1 cellular context compared by ENCODE assay signal in the genomic region with DNA sequence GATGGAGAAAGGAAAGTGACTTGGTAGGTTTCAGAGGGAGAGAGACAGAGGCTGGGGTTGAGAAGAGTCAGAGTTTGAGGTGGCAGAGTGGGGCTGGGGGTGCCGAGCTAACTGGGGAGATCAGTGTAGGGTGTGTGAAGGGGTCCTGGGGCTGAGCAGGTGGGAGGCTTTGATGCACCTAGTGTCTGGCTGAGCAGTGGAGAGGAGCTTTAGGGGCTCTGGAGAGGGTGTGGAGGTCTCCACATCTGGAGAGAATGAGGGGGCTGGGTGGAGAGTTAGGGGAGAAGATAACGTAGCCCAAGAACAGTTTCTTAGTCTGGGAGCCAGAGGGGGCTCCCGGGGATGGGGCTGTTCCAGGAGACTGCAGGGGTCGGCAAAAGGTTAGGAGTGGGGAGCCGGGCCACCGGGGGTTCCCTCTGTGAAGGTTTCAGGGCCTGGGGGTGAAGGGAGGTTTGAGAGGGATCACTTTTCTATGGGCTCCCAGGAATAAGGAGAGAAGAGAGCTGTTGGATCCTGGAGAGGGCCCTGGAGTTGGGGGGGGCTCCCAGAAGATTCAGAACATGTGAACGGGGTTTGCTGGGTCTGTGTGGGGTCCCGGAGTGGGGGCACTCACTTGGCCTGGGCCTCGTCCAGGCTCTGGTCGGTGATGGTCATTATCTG.
TF ChIP-seq lines count a peak whose summit lies in the region.

No MANE protein-coding gene starts in this region.

TF ChIP-seq in SK-N-SH, 30 proteins besides CTCF, POLR2A, EP300 and RAD21 (continued from another document):
- TF ChIP-seq, protein P1, sequence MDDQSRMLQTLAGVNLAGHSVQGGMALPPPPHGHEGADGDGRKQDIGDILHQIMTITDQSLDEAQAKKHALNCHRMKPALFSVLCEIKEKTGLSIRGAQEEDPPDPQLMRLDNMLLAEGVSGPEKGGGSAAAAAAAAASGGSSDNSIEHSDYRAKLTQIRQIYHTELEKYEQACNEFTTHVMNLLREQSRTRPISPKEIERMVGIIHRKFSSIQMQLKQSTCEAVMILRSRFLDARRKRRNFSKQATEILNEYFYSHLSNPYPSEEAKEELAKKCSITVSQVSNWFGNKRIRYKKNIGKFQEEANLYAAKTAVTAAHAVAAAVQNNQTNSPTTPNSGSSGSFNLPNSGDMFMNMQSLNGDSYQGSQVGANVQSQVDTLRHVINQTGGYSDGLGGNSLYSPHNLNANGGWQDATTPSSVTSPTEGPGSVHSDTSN (IDR thresholded peaks at IDR 0.05) = no peak
- TF ChIP-seq, protein P2, sequence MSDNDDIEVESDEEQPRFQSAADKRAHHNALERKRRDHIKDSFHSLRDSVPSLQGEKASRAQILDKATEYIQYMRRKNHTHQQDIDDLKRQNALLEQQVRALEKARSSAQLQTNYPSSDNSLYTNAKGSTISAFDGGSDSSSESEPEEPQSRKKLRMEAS (IDR thresholded peaks at IDR 0.05; ENCODE audit: low read depth) = no peak
- no peak for TF ChIP-seq MEF2A (IDR thresholded peaks at IDR 0.05; ENCODE audit: borderline replicate concordance, low read depth)
- no peak for TF ChIP-seq ELF1 (IDR thresholded peaks at IDR 0.05)
